14 cellular contexts compared by ENCODE assay signal in genomic region chr20:58555078-58555765, GRCh38. TPM values are rescaled to one million over a fixed set of nuclear protein-coding genes. Genes with fewer than 3 reads are reported as not detected.
DNase-seq lines count a peak whose midpoint lies in the region; ATAC-seq and TF ChIP-seq lines count a peak whose summit lies in the region.
"Had no signal": no experiment of that assay in that cellular context is flagged by ENCODE, and none has a peak within 500 bp of the region (broad histone marks: within the 10 kb centered on the region; RNA-seq: fewer than 3 reads in every experiment).

No MANE protein-coding gene starts in this region.

- H3K4me1 ChIP-seq in aorta (ENCODE audit: control insufficient read depth in 1 of 2, insufficient read depth in 2 of 2, low read length in 2 of 2), result no peaks in the 10 kb centered on the region

- no peaks in the 10 kb centered on the region for H3K9me3 Mint-ChIP-seq in stimulated activated effector memory CD8-positive, alpha-beta T cell treated with anti-CD3 and anti-CD28 coated beads, Interleukin-12 subunit alpha, Interleukin-12 subunit beta, amount 100 ng/mL, for 72 hours
- H3K9me3 Mint-ChIP-seq: nephron had no signal

- intact Hi-C loops in aorta (cut with DNase I), result no loop called here

- DNase-seq in AG04450 (ENCODE audit: low read depth, low spot score) (peak; percentile 43), HS-5 (ENCODE audit: low read depth) (peak; percentile 91), astrocyte of the spinal cord (ENCODE audit: low read depth, low spot score) (peak; percentile 86), inferior parietal cortex (ENCODE audit: extremely low spot score) (peak; percentile 7), aorta (no peak), NCI-H1694 (lab: John Stamatoyannopoulos, UW) (no peak)
- DNase-seq in stimulated activated effector memory CD8-positive, alpha-beta T cell treated with anti-CD3 and anti-CD28 coated beads, Interleukin-12 subunit alpha, Interleukin-12 subunit beta, amount 100 ng/mL, for 72 hours (ENCODE audit: low spot score in 2 of 2), result no peak
- DNase-seq: activated CD4-positive, alpha-beta T cell treated with anti-CD3 and anti-CD28 coated beads for 48 hours; activated gamma-delta T cell; effector memory CD4-positive, alpha-beta T cell; MV-4-11; NCI-H524 had no signal

- in situ Hi-C loops in astrocyte of the spinal cord (cut with HindIII; ENCODE audit: low sequenced_read_pairs), result no loop called here

- CTCF ChIA-PET in AG04450 (lab: Charles Lee), result interaction anchor here (1.1 to 1.3 kb wide), 2 partner anchors 96 to 319 kb away, joined by 3 read pairs; partner anchors contain the start of gene STX16

- no peak overlapping the region for H3K4me3 Mint-ChIP-seq in stimulated activated effector memory CD8-positive, alpha-beta T cell treated with anti-CD3 and anti-CD28 coated beads, Interleukin-12 subunit alpha, Interleukin-12 subunit beta, amount 100 ng/mL, for 72 hours
- H3K4me3 Mint-ChIP-seq: nephron had no signal

- H3K36me3 ChIP-seq in aorta (ENCODE audit: control insufficient read depth in 1 of 2, insufficient read depth in 2 of 2, low read length in 1 of 2), result no peaks in the 10 kb centered on the region

- H3K4me1 Mint-ChIP-seq in stimulated activated effector memory CD8-positive, alpha-beta T cell treated with anti-CD3 and anti-CD28 coated beads, Interleukin-12 subunit alpha, Interleukin-12 subunit beta, amount 100 ng/mL, for 72 hours, result no peaks in the 10 kb centered on the region

- H3K27me3 ChIP-seq in AG04450 (ENCODE audit: control insufficient read depth, insufficient read depth, low read length) (no peaks in the 10 kb centered on the region), aorta (ENCODE audit: control insufficient read depth in 1 of 2, insufficient read depth in 2 of 2, low read length in 1 of 2) (no peaks in the 10 kb centered on the region)

- H3K9me3 ChIP-seq in AG04450 (ENCODE audit: control insufficient read depth, insufficient read depth, low read length) (no peaks in the 10 kb centered on the region; the same call in 1 of the 2 replicates), aorta (ENCODE audit: control insufficient read depth, low read length) (no peaks in the 10 kb centered on the region)

- H3K27ac Mint-ChIP-seq in stimulated activated effector memory CD8-positive, alpha-beta T cell treated with anti-CD3 and anti-CD28 coated beads, Interleukin-12 subunit alpha, Interleukin-12 subunit beta, amount 100 ng/mL, for 72 hours, result no peak overlapping the region

- TF ChIP-seq CTCF in AG04450 (IDR thresholded peaks at IDR 0.05; ENCODE audit: low read depth, low read length) (no peak), astrocyte of the spinal cord (IDR thresholded peaks at IDR 0.05; ENCODE audit: low read depth, low read length) (no peak)

- no peak overlapping the region for H3K4me3 ChIP-seq in AG04450 (ENCODE audit: low read depth, low read length)
- H3K4me3 ChIP-seq in astrocyte of the spinal cord (ENCODE audit: low read depth, low read length), result no peak overlapping the region
- H3K4me3 ChIP-seq in aorta (ENCODE audit: low read length in 2 of 2), result no peak overlapping the region

- WGBS in aorta, 2 donors, result 51 to 53% methylated on average over 3 of the region's 3 CpGs

- no peak for ATAC-seq in aorta (ENCODE audit: low FRiP score)
- no peak for ATAC-seq in HG03354 (IDR thresholded peaks at IDR 0.05; ENCODE audit: poor library complexity, severe bottlenecking, unreplicated experiment)
- ATAC-seq in stimulated activated effector memory CD8-positive, alpha-beta T cell treated with anti-CD3 and anti-CD28 coated beads, Interleukin-12 subunit alpha, Interleukin-12 subunit beta, amount 100 ng/mL, for 72 hours, result no peak

- H3K27ac ChIP-seq in AG04450 (ENCODE audit: low read depth, low read length) (peak overlapping the region; percentile 21), aorta (ENCODE audit: low read depth in 1 of 2, low read length in 2 of 2) (no peak overlapping the region)

- no peaks in the 10 kb centered on the region for H3K36me3 Mint-ChIP-seq in stimulated activated effector memory CD8-positive, alpha-beta T cell treated with anti-CD3 and anti-CD28 coated beads, Interleukin-12 subunit alpha, Interleukin-12 subunit beta, amount 100 ng/mL, for 72 hours

- POLR2A ChIA-PET in AG04450 (lab: Yijun Ruan, JAX), result interaction anchor here (0.6 to 0.7 kb wide), 2 partner anchors 17 to 39 kb away, joined by 3 to 5 read pairs; no protein-coding TSS in a partner anchor

RNA-seq across cellular contexts. Expression of gene APCDD1L, which starts 40.0 kb away (rescaled TPM):
- polyA plus RNA-seq in AG04450 (2011; rRNA removed) (8.6 and 14.5 TPM in 2 replicates), aorta (1 to 10 TPM; 1.3 to 2.4 TPM)
- polyA minus RNA-seq in AG04450 (2011; rRNA and poly(A)+ RNA removed), result 8.3 and 10.1 TPM in 2 replicates
- 10 to 100 TPM in 1 of 2 donors, 1 to 10 TPM in 1; 1.7 to 14.6 TPM for total RNA-seq in aorta

Comparison
In these comparisons a context has a peak if more than half of its experiments do, and no peak if none do; other contexts are left out.
1. DNase-seq: peak in AG04450 (single experiment), HS-5 (single experiment), astrocyte of the spinal cord (single experiment) and inferior parietal cortex (single experiment); none in aorta (0 of 2), NCI-H1694 (single experiment) and stimulated activated effector memory CD8-positive, alpha-beta T cell treated with anti-CD3 and anti-CD28 coated beads, Interleukin-12 subunit alpha, Interleukin-12 subunit beta, amount 100 ng/mL, for 72 hours (0 of 2).